ENCODE assay signal across 22 cellular contexts in the genomic region with DNA sequence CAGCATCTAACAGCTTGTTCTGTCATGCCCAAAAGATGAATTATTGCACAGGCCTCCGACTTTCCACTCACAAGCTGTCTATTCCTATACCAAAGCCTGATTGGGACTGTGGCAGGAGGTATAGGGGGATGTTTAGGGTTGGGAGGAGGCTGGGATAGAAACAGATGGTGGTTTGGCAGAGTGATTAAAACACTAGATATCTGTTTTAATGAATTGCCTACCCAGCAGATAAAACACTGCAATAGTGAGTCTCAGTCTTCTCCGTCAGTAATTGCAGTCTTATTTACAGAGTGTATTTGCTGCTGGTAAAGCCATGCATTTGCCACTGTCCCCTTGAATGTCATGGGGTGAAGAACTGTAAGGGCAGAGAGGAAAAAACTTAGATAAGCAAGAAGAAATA.
"Had no signal": no experiment of that assay in that cellular context is flagged by ENCODE, and none has a peak within 500 bp of the region (broad histone marks: within the 10 kb centered on the region; RNA-seq: fewer than 3 reads in every experiment).

No MANE protein-coding gene starts in this region.

- H3K27ac ChIP-seq: foreskin keratinocyte, left ventricle myocardium inferior, lower lobe of right lung, right atrium auricular region, sigmoid colon, skin epidermis, stomach, uterus had no signal

- ATAC-seq: foreskin keratinocyte; left cardiac atrium; lower lobe of right lung; natural killer cell; stimulated activated naive B cell treated with anti-CD40 and anti-IgM and Interleukin-4, amounts not matched to agents 10 μg/mL and 1 μg/mL and 100 μg/mL, for 72 hours had no signal

- H3K27me3 ChIP-seq: foreskin keratinocyte, right atrium auricular region, sigmoid colon, stomach, uterus had no signal

- FAIRE-seq: endothelial cell of umbilical vein, keratinocyte had no signal

- H3K9me3 ChIP-seq: left ventricle myocardium inferior, lower lobe of right lung, right atrium auricular region, sigmoid colon, stomach, uterus had no signal

- H3K36me3 ChIP-seq: left ventricle myocardium inferior, lower lobe of right lung, right atrium auricular region, sigmoid colon, stomach, uterus had no signal

- DNase-seq: effector CD4-positive, alpha-beta T cell; endodermal cell; erythroblast; foreskin keratinocyte; immature natural killer cell; left cardiac atrium; left ventricle myocardium inferior; lower lobe of right lung; natural killer cell; posterior cingulate gyrus; sigmoid colon; stimulated activated CD4-positive, alpha-beta T cell treated with anti-CD3 and anti-CD28 coated beads, Interleukin-2, amount 100 ng/mL, for 24 hours; stimulated activated CD4-positive, alpha-beta T cell treated with anti-CD3 and anti-CD28 coated beads, Interleukin-4, amount 100 ng/mL, for 4 hours; stimulated activated naive B cell treated with anti-CD40 and anti-IgM and Interleukin-4, amounts not matched to agents 10 μg/mL and 1 μg/mL and 100 μg/mL, for 72 hours; stomach; substantia nigra; trophoblast cell; uterus had no signal

- H3K4me3 ChIP-seq: left ventricle myocardium inferior, lower lobe of right lung, right atrium auricular region, sigmoid colon, skin epidermis, stomach, uterus had no signal

- H3K4me1 ChIP-seq: foreskin keratinocyte, left ventricle myocardium inferior, lower lobe of right lung, right atrium auricular region, sigmoid colon, stomach, uterus had no signal
